Comparison of ENCODE assay signal across 28 cellular contexts in genomic region chr10:85925201-85925750, GRCh38.
"Had no signal": no experiment of that assay in that cellular context is flagged by ENCODE, and none has a peak within 500 bp of the region (broad histone marks: within the 10 kb centered on the region; RNA-seq: fewer than 3 reads in every experiment).

No MANE protein-coding gene starts in this region.

- ATAC-seq: naive thymus-derived CD4-positive, alpha-beta T cell; natural killer cell; psoas muscle; right cardiac atrium; right lobe of liver; stimulated activated effector memory CD8-positive, alpha-beta T cell treated with anti-CD3 and anti-CD28 coated beads, Interleukin-12 subunit alpha, Interleukin-12 subunit beta, amount 100 ng/mL, for 72 hours; stimulated activated naive B cell treated with anti-CD40 and anti-IgM and Interleukin-4, amounts not matched to agents 10 μg/mL and 1 μg/mL and 100 μg/mL, for 72 hours; upper lobe of right lung had no signal

- H3K27ac Mint-ChIP-seq: naive thymus-derived CD4-positive, alpha-beta T cell; natural killer cell; nephron progenitor cell; progenitor cell of endocrine pancreas; stimulated activated effector memory CD8-positive, alpha-beta T cell treated with anti-CD3 and anti-CD28 coated beads, Interleukin-12 subunit alpha, Interleukin-12 subunit beta, amount 100 ng/mL, for 72 hours; stimulated activated naive B cell treated with anti-CD40 and anti-IgM and Interleukin-4, amounts not matched to agents 10 μg/mL and 1 μg/mL and 100 μg/mL, for 72 hours; stimulated activated naive CD8-positive, alpha-beta T cell treated with anti-CD3 and anti-CD28 coated beads, Interleukin-15, Interleukin-2, amounts not matched to agents 100 ng/mL and 50 ng/mL, for 24 hours; type B pancreatic cell had no signal

- H3K9ac ChIP-seq: parathyroid adenoma had no signal

- H3K36me3 Mint-ChIP-seq: naive thymus-derived CD4-positive, alpha-beta T cell; natural killer cell; stimulated activated effector memory CD8-positive, alpha-beta T cell treated with anti-CD3 and anti-CD28 coated beads, Interleukin-12 subunit alpha, Interleukin-12 subunit beta, amount 100 ng/mL, for 72 hours; stimulated activated naive B cell treated with anti-CD40 and anti-IgM and Interleukin-4, amounts not matched to agents 10 μg/mL and 1 μg/mL and 100 μg/mL, for 72 hours; type B pancreatic cell had no signal

- H3K27me3 Mint-ChIP-seq: stimulated activated naive CD8-positive, alpha-beta T cell treated with anti-CD3 and anti-CD28 coated beads, Interleukin-15, Interleukin-2, amounts not matched to agents 100 ng/mL and 50 ng/mL, for 24 hours; type B pancreatic cell had no signal

- DNase-seq: naive thymus-derived CD4-positive, alpha-beta T cell; natural killer cell; nephron progenitor cell; occipital lobe; posterior cingulate gyrus; psoas muscle; right cardiac atrium; right lobe of liver; sigmoid colon; small intestine; stimulated activated CD4-positive, alpha-beta T cell treated with anti-CD3 and anti-CD28 coated beads, Interleukin-15, amount 100 ng/mL, for 24 hours; stimulated activated CD4-positive, alpha-beta T cell treated with anti-CD3 and anti-CD28 coated beads, Interleukin-2, amount 100 ng/mL, for 24 hours; stimulated activated CD4-positive, alpha-beta T cell treated with anti-CD3 and anti-CD28 coated beads, Interleukin-2, amount 100 ng/mL, for 48 hours; stimulated activated CD4-positive, alpha-beta T cell treated with anti-CD3 and anti-CD28 coated beads, Interleukin-4, amount 100 ng/mL, for 24 hours; stimulated activated naive B cell treated with anti-CD40 and anti-IgM and Interleukin-4, amounts not matched to agents 10 μg/mL and 1 μg/mL and 100 μg/mL, for 72 hours; stimulated activated naive CD4-positive, alpha-beta T cell treated with Interleukin-2 at 50 U/mL for 16 hours; stomach; thyroid gland; transverse colon; upper lobe of right lung; uterus had no signal

- H3K4me1 Mint-ChIP-seq: naive thymus-derived CD4-positive, alpha-beta T cell; neural crest cell; stimulated activated effector memory CD8-positive, alpha-beta T cell treated with anti-CD3 and anti-CD28 coated beads, Interleukin-12 subunit alpha, Interleukin-12 subunit beta, amount 100 ng/mL, for 72 hours; stimulated activated naive B cell treated with anti-CD40 and anti-IgM and Interleukin-4, amounts not matched to agents 10 μg/mL and 1 μg/mL and 100 μg/mL, for 72 hours had no signal

- H3K27ac ChIP-seq: parathyroid adenoma, psoas muscle, right lobe of liver, sigmoid colon, stomach, thoracic aorta, thyroid gland, transverse colon, upper lobe of right lung, uterus had no signal

- H3K4me3 ChIP-seq: psoas muscle, right lobe of liver, sigmoid colon, stomach, thoracic aorta, thyroid gland, transverse colon, upper lobe of right lung, uterus had no signal

- H3K4me1 ChIP-seq: parathyroid adenoma, right lobe of liver, upper lobe of right lung had no signal

- H2AFZ ChIP-seq: parathyroid adenoma had no signal

- H3K36me3 ChIP-seq: right lobe of liver, sigmoid colon, stomach, thoracic aorta, thyroid gland, transverse colon, upper lobe of right lung, uterus had no signal

- H3K27me3 ChIP-seq: right lobe of liver, sigmoid colon, stomach, thyroid gland, transverse colon, upper lobe of right lung, uterus had no signal

- FAIRE-seq: small intestine had no signal

- H3K9me3 ChIP-seq: psoas muscle, right lobe of liver, sigmoid colon, stomach, thoracic aorta, thyroid gland, transverse colon, upper lobe of right lung, uterus had no signal

- H3K4me3 Mint-ChIP-seq: naive thymus-derived CD4-positive, alpha-beta T cell; natural killer cell; nephron progenitor cell; neural crest cell; stimulated activated effector memory CD8-positive, alpha-beta T cell treated with anti-CD3 and anti-CD28 coated beads, Interleukin-12 subunit alpha, Interleukin-12 subunit beta, amount 100 ng/mL, for 72 hours; stimulated activated naive B cell treated with anti-CD40 and anti-IgM and Interleukin-4, amounts not matched to agents 10 μg/mL and 1 μg/mL and 100 μg/mL, for 72 hours; stimulated activated naive CD8-positive, alpha-beta T cell treated with anti-CD3 and anti-CD28 coated beads, Interleukin-15, Interleukin-2, amounts not matched to agents 100 ng/mL and 50 ng/mL, for 24 hours; type B pancreatic cell had no signal

- H3K9me3 Mint-ChIP-seq: natural killer cell; nephron progenitor cell; neural crest cell; stimulated activated effector memory CD8-positive, alpha-beta T cell treated with anti-CD3 and anti-CD28 coated beads, Interleukin-12 subunit alpha, Interleukin-12 subunit beta, amount 100 ng/mL, for 72 hours; stimulated activated naive CD8-positive, alpha-beta T cell treated with anti-CD3 and anti-CD28 coated beads, Interleukin-15, Interleukin-2, amounts not matched to agents 100 ng/mL and 50 ng/mL, for 24 hours; type B pancreatic cell had no signal
